ENCODE assay signal across 20 cellular contexts in genomic region chr2:203661509-203661908, GRCh38. TPM values are rescaled to one million over a fixed set of nuclear protein-coding genes. Genes with fewer than 3 reads are reported as not detected.
A peak's percentile ranks its signal among the peaks of the same experiment; 100 is the strongest.
DNase-seq lines count a peak whose midpoint lies in the region; FAIRE-seq and TF ChIP-seq lines count a peak whose summit lies in the region.
"Had no signal": no experiment of that assay in that cellular context is flagged by ENCODE, and none has a peak within 500 bp of the region (broad histone marks: within the 10 kb centered on the region; RNA-seq: fewer than 3 reads in every experiment).

No MANE protein-coding gene starts in this region.

- FAIRE-seq in astrocyte (lab: Jason Lieb, UNC): no peak
- FAIRE-seq: A204.1, D721Med, G401.6, GM12891 had no signal

- no peak overlapping the region for H3K4me3 Mint-ChIP-seq in astrocyte (ENCODE audit: unreplicated experiment)
- H3K4me3 Mint-ChIP-seq in neural progenitor cell: no peak overlapping the region
- H3K4me3 Mint-ChIP-seq: CD4-positive, CD25-positive, alpha-beta regulatory T cell; HFFc6 had no signal

- H3K27ac Mint-ChIP-seq in astrocyte (ENCODE audit: unreplicated experiment) (no peak overlapping the region), neural progenitor cell (no peak overlapping the region)
- H3K27ac Mint-ChIP-seq: CD4-positive, CD25-positive, alpha-beta regulatory T cell; HFFc6 had no signal

- no peaks in the 10 kb centered on the region for H3K27me3 ChIP-seq in Loucy (ENCODE audit: insufficient read depth, low read length, poor library complexity, severe bottlenecking)
- H3K27me3 ChIP-seq in astrocyte (ENCODE audit: insufficient read depth, low read length): no peaks in the 10 kb centered on the region
- H3K27me3 ChIP-seq in neural progenitor cell: no peaks in the 10 kb centered on the region
- H3K27me3 ChIP-seq: BE2C had no signal

- no peaks in the 10 kb centered on the region for H4K20me1 ChIP-seq in Loucy (ENCODE audit: insufficient read depth, low read length, poor library complexity, severe bottlenecking)
- no peaks in the 10 kb centered on the region for H4K20me1 ChIP-seq in astrocyte (ENCODE audit: insufficient read depth, low read length)
- H4K20me1 ChIP-seq in neural progenitor cell (ENCODE audit: low read depth): no peaks in the 10 kb centered on the region

- H3K27ac ChIP-seq in astrocyte (ENCODE audit: low read depth, low read length) (no peak overlapping the region), neural progenitor cell (no peak overlapping the region)
- H3K27ac ChIP-seq: HL-60 had no signal

- H3F3A ChIP-seq in Loucy (ENCODE audit: low read depth) (no peaks in the 10 kb centered on the region), neural progenitor cell (ENCODE audit: low read depth) (no peaks in the 10 kb centered on the region)

- H3K79me2 ChIP-seq in Loucy (ENCODE audit: insufficient read depth, low read length) (no peaks in the 10 kb centered on the region), astrocyte (ENCODE audit: insufficient read depth, low read length) (no peaks in the 10 kb centered on the region), neural progenitor cell (ENCODE audit: low read depth) (no peaks in the 10 kb centered on the region)

- TF ChIP-seq CTCF in Loucy (conservative IDR thresholded peaks at IDR 0.05; ENCODE audit: low read length) (no peak), astrocyte (IDR thresholded peaks at IDR 0.05; ENCODE audit: insufficient read depth, low read depth, low read length) (no peak), neural progenitor cell (IDR thresholded peaks at IDR 0.05) (no peak)

- H3K4me3 ChIP-seq in Loucy (ENCODE audit: low read length, poor library complexity, severe bottlenecking) (no peak overlapping the region), astrocyte (ENCODE audit: insufficient read depth, low read depth, low read length) (no peak overlapping the region), neural progenitor cell (no peak overlapping the region)

- H3K9me2 ChIP-seq in Loucy (replicated peaks; ENCODE audit: low read depth, low read length): no peaks in the 10 kb centered on the region

- H3K9me3 ChIP-seq in Loucy (ENCODE audit: insufficient read depth, low read depth, low read length) (no peaks in the 10 kb centered on the region), astrocyte (ENCODE audit: insufficient read depth, low read depth, low read length) (no peaks in the 10 kb centered on the region), neural progenitor cell (ENCODE audit: low read depth) (no peaks in the 10 kb centered on the region)
- H3K9me3 ChIP-seq: BE2C, Caco-2 had no signal

- peaks cover 12% of the 10 kb centered on the region for H3K4me1 ChIP-seq in Loucy (ENCODE audit: insufficient read depth, low read length, poor library complexity, severe bottlenecking)
- no peaks in the 10 kb centered on the region for H3K4me1 ChIP-seq in astrocyte (ENCODE audit: insufficient read depth, low read length)
- H3K4me1 ChIP-seq in neural progenitor cell: peaks cover 8% of the 10 kb centered on the region
- H3K4me1 ChIP-seq: BE2C had no signal

- H3K9ac ChIP-seq in Loucy (ENCODE audit: low read depth, low read length, poor library complexity, severe bottlenecking) (no peak overlapping the region), astrocyte (ENCODE audit: low read length) (no peak overlapping the region), neural progenitor cell (no peak overlapping the region)

- H3K27me3 Mint-ChIP-seq in astrocyte (ENCODE audit: low read depth, unreplicated experiment) (no peaks in the 10 kb centered on the region), neural progenitor cell (ENCODE audit: insufficient read depth, low read depth) (peaks cover 3% of the 10 kb centered on the region)
- H3K27me3 Mint-ChIP-seq: CD4-positive, CD25-positive, alpha-beta regulatory T cell had no signal

- peak overlapping the region; percentile 74; the same call in 1 of the 2 replicates for H2AFZ ChIP-seq in Loucy (ENCODE audit: low read length)
- H2AFZ ChIP-seq in astrocyte (ENCODE audit: low read depth, low read length): peak overlapping the region; percentile 6
- peak overlapping the region; percentile 57 for H2AFZ ChIP-seq in neural progenitor cell (replicated peaks)

- H3K9me3 Mint-ChIP-seq in astrocyte (ENCODE audit: unreplicated experiment) (peaks cover 2% of the 10 kb centered on the region), neural progenitor cell (no peaks in the 10 kb centered on the region)
- H3K9me3 Mint-ChIP-seq: HFFc6 had no signal

- DNase-seq in astrocyte (ENCODE audit: low read depth) (no peak), neural progenitor cell (ENCODE audit: low spot score) (no peak), NCI-H1417 (lab: John Stamatoyannopoulos, UW) (no peak), nucleus accumbens (lab: John Stamatoyannopoulos, UW) (no peak)
- DNase-seq in activated CD4-positive, alpha-beta T cell treated with anti-CD3 and anti-CD28 coated beads, Interleukin-2, amount 50 U/mL, for 48 hours: no peak
- DNase-seq: ACHN; BE2C; C1 segment of cervical spinal cord; CD4-positive, CD25-positive, alpha-beta regulatory T cell; GOT3; H7; HFFc6; IMR-90 had no signal

- H3K4me2 ChIP-seq in Loucy (ENCODE audit: low read depth, low read length, poor library complexity, severe bottlenecking) (no peak overlapping the region), astrocyte (ENCODE audit: low read length) (no peak overlapping the region), neural progenitor cell (no peak overlapping the region)

- no peaks in the 10 kb centered on the region for H3K36me3 ChIP-seq in Loucy (ENCODE audit: insufficient read depth, low read length)
- no peaks in the 10 kb centered on the region for H3K36me3 ChIP-seq in astrocyte (ENCODE audit: insufficient read depth, low read length)
- H3K36me3 ChIP-seq in neural progenitor cell: no peaks in the 10 kb centered on the region
- H3K36me3 ChIP-seq: BE2C had no signal

- H3K36me3 Mint-ChIP-seq in astrocyte (ENCODE audit: low read depth, unreplicated experiment) (no peaks in the 10 kb centered on the region), neural progenitor cell (no peaks in the 10 kb centered on the region)
- H3K36me3 Mint-ChIP-seq: CD4-positive, CD25-positive, alpha-beta regulatory T cell had no signal

- peaks cover 13% of the 10 kb centered on the region for H3K4me1 Mint-ChIP-seq in astrocyte (ENCODE audit: low read depth, unreplicated experiment)
- H3K4me1 Mint-ChIP-seq in neural progenitor cell: peaks cover 16% of the 10 kb centered on the region

RNA-seq across cellular contexts. Expression of gene CD28, which starts 44.9 kb away (rescaled TPM):
- not detected in 2 replicates for total RNA-seq in astrocyte
- total RNA-seq in neural progenitor cell (ENCODE audit: low replicate concordance): not detected in 2 replicates
- total RNA-seq: H7, HFFc6, IMR-90 had no signal

Comparison
In these comparisons a context has a peak if more than half of its experiments do, and no peak if none do; other contexts are left out.
1. H2AFZ ChIP-seq: peak in every context shown above with its lines; median percentile 74 in Loucy; 57 in neural progenitor cell; 6 in astrocyte.